30 cellular contexts compared by ENCODE assay signal in the genomic region with DNA sequence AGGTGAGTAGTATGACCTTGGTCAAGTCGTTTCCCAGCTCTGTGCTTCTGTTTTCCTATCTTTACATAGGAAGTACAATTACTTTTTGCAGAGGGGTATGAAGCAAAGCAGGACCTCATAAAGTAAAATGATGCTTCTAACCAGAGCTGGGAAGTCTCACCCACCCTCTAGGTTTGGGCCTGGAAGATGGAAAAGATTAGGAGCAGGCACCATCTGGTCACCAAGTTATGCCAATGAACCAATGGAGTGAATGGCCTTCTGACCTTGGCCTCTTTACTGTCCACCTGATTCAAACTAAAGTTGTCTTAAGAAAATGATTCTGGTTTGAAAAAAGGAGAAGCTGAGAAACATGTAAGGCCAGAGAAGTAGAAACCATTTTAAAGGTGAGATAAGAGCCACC.
"Had no signal": no experiment of that assay in that cellular context is flagged by ENCODE, and none has a peak within 500 bp of the region (broad histone marks: within the 10 kb centered on the region; RNA-seq: fewer than 3 reads in every experiment).

No MANE protein-coding gene starts in this region.

- H3K4me3 ChIP-seq: K562, PC-9, SJCRH30 had no signal

- H3K36me3 ChIP-seq: SJCRH30 had no signal

- H3K4me1 ChIP-seq: SJCRH30 had no signal

- ATAC-seq: K562, Panc1, Right ventricle myocardium inferior had no signal

- H3K27me3 ChIP-seq: SJCRH30 had no signal

- DNase-seq: Kasumi-1, KG1, MM.1S, MV-4-11, NCI-H1092, NCI-H1105, NCI-H1417 treated with DMSO at 0.1 percent for 48 hours, NCI-H1436 treated with DMSO at 0.1 percent for 48 hours, NCI-H1694 treated with DMSO at 0.1 percent for 48 hours, NCI-H187 treated with DMSO at 0.1 percent for 48 hours, NCI-H2029, NCI-H2081, NCI-H2171 treated with DMSO at 0.1 percent for 48 hours, NCI-H2227 treated with DMSO at 0.1 percent for 48 hours, NCI-H345, NCI-H446, NCI-H510A treated with DMSO at 0.1 percent for 48 hours, NCI-H526, NCI-H69, NCI-H748 treated with DMSO at 0.1 percent for 48 hours, PC-9, SHP77, SIG-M5, SJCRH30, SW 1271, T-helper 1 cell had no signal

- H3K27ac ChIP-seq: PC-9, RWPE1, SJCRH30 had no signal

- H3K9me3 ChIP-seq: SJCRH30 had no signal
